21 cellular contexts compared by ENCODE assay signal in genomic region chr3:62151591-62151990, GRCh38.
DNase-seq lines count a peak whose midpoint lies in the region; TF ChIP-seq lines count a peak whose summit lies in the region.
"Had no signal": no experiment of that assay in that cellular context is flagged by ENCODE, and none has a peak within 500 bp of the region (broad histone marks: within the 10 kb centered on the region; RNA-seq: fewer than 3 reads in every experiment).

No MANE protein-coding gene starts in this region.

- H3K79me2 ChIP-seq in neural progenitor cell (ENCODE audit: low read depth): no peaks in the 10 kb centered on the region

- H3K9me3 ChIP-seq in neural progenitor cell (ENCODE audit: low read depth): no peaks in the 10 kb centered on the region
- H3K9me3 ChIP-seq: Peyer's patch, SJSA1 had no signal

- no peak overlapping the region for H2AFZ ChIP-seq in neural progenitor cell (replicated peaks)

- no peak for TF ChIP-seq CTCF in neural progenitor cell (IDR thresholded peaks at IDR 0.05)
- no peak for TF ChIP-seq CTCF in GM13977 (IDR thresholded peaks at IDR 0.05; ENCODE audit: extremely low read depth, insufficient read depth, missing control alignments)

- no peaks in the 10 kb centered on the region for H3F3A ChIP-seq in neural progenitor cell (ENCODE audit: low read depth)

- H3K27ac ChIP-seq in neural progenitor cell: no peak overlapping the region
- H3K27ac ChIP-seq: Peyer's patch, SJSA1 had no signal

- H3K4me3 Mint-ChIP-seq in neural progenitor cell: no peak overlapping the region
- H3K4me3 Mint-ChIP-seq: CD4-positive, CD25-positive, alpha-beta regulatory T cell; H9 had no signal

- H3K9ac ChIP-seq in neural progenitor cell: no peak overlapping the region

- H3K9me3 Mint-ChIP-seq in neural progenitor cell: no peaks in the 10 kb centered on the region
- H3K9me3 Mint-ChIP-seq: H9 had no signal

- peak; percentile 28 for DNase-seq in AG08395 (ENCODE audit: low spot score)
- DNase-seq in GM03348 (ENCODE audit: low spot score): peak; percentile 18
- DNase-seq in amniotic epithelial cell (ENCODE audit: low read depth): peak; percentile 7
- peak; percentile 42 for DNase-seq in iris pigment epithelial cell (ENCODE audit: low read depth)
- no peak for DNase-seq in neural progenitor cell (ENCODE audit: low spot score)
- no peak for DNase-seq in DMS 273 treated with DMSO at 0.1 percent for 48 hours (lab: John Stamatoyannopoulos, UW)
- no peak for DNase-seq in GM13977 (ENCODE audit: low spot score)
- no peak for DNase-seq in RKO (ENCODE audit: low spot score)
- DNase-seq: CD4-positive, CD25-positive, alpha-beta regulatory T cell; COR-L47; DMS79 treated with DMSO at 0.1 percent for 48 hours; H9; NCI-H1092; NCI-H1436; NCI-H1930; NCI-H345; NCI-H524; NCI-H82; Peyer's patch had no signal

- in situ Hi-C loops in GM13977 (cut with MboI; ENCODE audit: low pct_unique_long_range_greater_than_20kb, low sequenced_read_pairs, unreplicated experiment): no loop called here

- peaks cover 3% of the 10 kb centered on the region for H4K20me1 ChIP-seq in neural progenitor cell (ENCODE audit: low read depth)

- no peaks in the 10 kb centered on the region for H3K27me3 ChIP-seq in neural progenitor cell
- H3K27me3 ChIP-seq: Peyer's patch, SJSA1 had no signal

- peaks cover 6% of the 10 kb centered on the region for H3K4me1 Mint-ChIP-seq in neural progenitor cell
- H3K4me1 Mint-ChIP-seq: CD4-positive, CD25-positive, alpha-beta regulatory T cell had no signal

- H3K4me2 ChIP-seq in neural progenitor cell: no peak overlapping the region

- no peaks in the 10 kb centered on the region for H3K36me3 Mint-ChIP-seq in neural progenitor cell
- H3K36me3 Mint-ChIP-seq: CD4-positive, CD25-positive, alpha-beta regulatory T cell had no signal

- H3K4me3 ChIP-seq in neural progenitor cell: no peak overlapping the region
- H3K4me3 ChIP-seq: K562, Peyer's patch, SJSA1 had no signal

- H3K36me3 ChIP-seq in neural progenitor cell: no peaks in the 10 kb centered on the region
- H3K36me3 ChIP-seq: Peyer's patch, SJSA1 had no signal

- peaks cover 10% of the 10 kb centered on the region for H3K27me3 Mint-ChIP-seq in neural progenitor cell (ENCODE audit: insufficient read depth, low read depth)
- H3K27me3 Mint-ChIP-seq: CD4-positive, CD25-positive, alpha-beta regulatory T cell had no signal

- H3K4me1 ChIP-seq in neural progenitor cell: no peaks in the 10 kb centered on the region
- H3K4me1 ChIP-seq: Peyer's patch, SJSA1 had no signal

- H3K27ac Mint-ChIP-seq in neural progenitor cell: no peak overlapping the region
- H3K27ac Mint-ChIP-seq: CD4-positive, CD25-positive, alpha-beta regulatory T cell; H9 had no signal

Comparison
In these comparisons a context has a peak if more than half of its experiments do, and no peak if none do; other contexts are left out.
1. DNase-seq: peak in AG08395 (single experiment), GM03348 (single experiment), amniotic epithelial cell (single experiment) and iris pigment epithelial cell (single experiment); none in neural progenitor cell (single experiment), DMS 273 treated with DMSO at 0.1 percent for 48 hours (single experiment), GM13977 (single experiment) and RKO (single experiment).